Comparison of ENCODE assay signal across 16 cellular contexts in the genomic region with DNA sequence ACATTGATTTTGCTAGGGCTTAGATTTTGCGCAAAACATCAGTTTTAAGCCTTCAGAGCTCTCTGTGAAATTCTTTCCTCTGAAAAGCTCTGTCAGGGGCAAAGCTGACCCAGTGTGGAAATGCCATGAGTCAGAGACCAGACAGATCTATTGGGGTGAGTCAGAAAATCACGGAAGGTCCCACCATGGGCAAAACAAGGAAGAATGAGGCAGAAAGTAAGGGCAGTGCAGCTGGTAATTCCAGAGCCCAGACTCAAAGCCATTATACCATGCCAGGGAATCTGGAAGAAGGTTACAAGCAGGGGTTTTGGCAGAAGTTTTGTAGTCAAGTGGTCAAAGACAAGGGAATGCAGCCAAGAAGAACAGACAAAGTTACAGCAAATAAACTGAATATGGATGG.
DNase-seq lines count a peak whose midpoint lies in the region; ATAC-seq, FAIRE-seq and TF ChIP-seq lines count a peak whose summit lies in the region.
"Had no signal": no experiment of that assay in that cellular context is flagged by ENCODE, and none has a peak within 500 bp of the region (broad histone marks: within the 10 kb centered on the region; RNA-seq: fewer than 3 reads in every experiment).

No MANE protein-coding gene starts in this region.

- no peaks in the 10 kb centered on the region for H3K27me3 ChIP-seq in astrocyte (ENCODE audit: insufficient read depth, low read length)
- H3K27me3 ChIP-seq: esophagus squamous epithelium, sigmoid colon had no signal

- WGBS in A549 (ENCODE audit: missing lambda C conversion rate): 33% methylated on average over 2 of the region's 2 CpGs

- TF ChIP-seq CTCF in A549 (IDR thresholded peaks at IDR 0.05) (no peak), astrocyte (IDR thresholded peaks at IDR 0.05; ENCODE audit: insufficient read depth, low read depth, low read length) (no peak)

- TF ChIP-seq EP300 in A549 (IDR thresholded peaks at IDR 0.05): peak; percentile 29 to 42; a peak in 1 of 5 replicates

- H3K4me1 Mint-ChIP-seq in astrocyte (ENCODE audit: low read depth, unreplicated experiment): peaks cover 31% of the 10 kb centered on the region
- H3K4me1 Mint-ChIP-seq: IgD-negative memory B cell had no signal

- no peak overlapping the region for H3K4me3 ChIP-seq in A549
- H3K4me3 ChIP-seq in astrocyte (ENCODE audit: insufficient read depth, low read depth, low read length): no peak overlapping the region
- H3K4me3 ChIP-seq: esophagus squamous epithelium, sigmoid colon had no signal

- no peaks in the 10 kb centered on the region for H3K27me3 Mint-ChIP-seq in astrocyte (ENCODE audit: low read depth, unreplicated experiment)
- H3K27me3 Mint-ChIP-seq: IgD-negative memory B cell had no signal

- no peaks in the 10 kb centered on the region for H4K20me1 ChIP-seq in astrocyte (ENCODE audit: insufficient read depth, low read length)

- peaks cover 13% of the 10 kb centered on the region for H3K9me3 Mint-ChIP-seq in astrocyte (ENCODE audit: unreplicated experiment)

- H2AFZ ChIP-seq in astrocyte (ENCODE audit: low read depth, low read length): no peak overlapping the region

- no peak for FAIRE-seq in A549 (lab: Jason Lieb, UNC)
- peak; percentile 97 for FAIRE-seq in astrocyte (lab: Jason Lieb, UNC)
- no peak for FAIRE-seq in frontal cortex (lab: Jason Lieb, UNC)

- no peak overlapping the region for H3K4me3 Mint-ChIP-seq in astrocyte (ENCODE audit: unreplicated experiment)
- H3K4me3 Mint-ChIP-seq: IgD-negative memory B cell, mesothelial cell of epicardium had no signal

- CTCF ChIA-PET in A549 (lab: Yijun Ruan, JAX): interaction anchor here (0.5 to 1.3 kb wide), 2 partner anchors 31 to 33 kb away, joined by 3 to 4 read pairs; no protein-coding TSS in a partner anchor

- peak; percentile 12 to 17; a peak in 1 of 5 replicates for TF ChIP-seq RAD21 in A549 (conservative IDR thresholded peaks at IDR 0.05 in 1 of 2, IDR thresholded peaks at IDR 0.05 in 1 of 2)

- H3K36me3 Mint-ChIP-seq in astrocyte (ENCODE audit: low read depth, unreplicated experiment): peaks cover 4% of the 10 kb centered on the region
- H3K36me3 Mint-ChIP-seq: IgD-negative memory B cell had no signal

- TF ChIP-seq POLR2A in A549 (IDR thresholded peaks at IDR 0.05; ENCODE audit: low read length): no peak

- peak overlapping the region; percentile 98 for H3K27ac Mint-ChIP-seq in astrocyte (ENCODE audit: unreplicated experiment)
- H3K27ac Mint-ChIP-seq: IgD-negative memory B cell had no signal

- POLR2A ChIA-PET in A549 (lab: Yijun Ruan, JAX): interaction anchor here (1.0 kb wide), 1 partner anchor 37 kb away, joined by 3 read pairs; no protein-coding TSS in a partner anchor

- ATAC-seq in A549 (peak; percentile 84 to 97), GM18873 (IDR thresholded peaks at IDR 0.05; ENCODE audit: low FRiP score, unreplicated experiment) (no peak)

- peaks cover 37% of the 10 kb centered on the region for H3K4me1 ChIP-seq in A549
- H3K4me1 ChIP-seq in astrocyte (ENCODE audit: insufficient read depth, low read length): peaks cover 29% of the 10 kb centered on the region
- H3K4me1 ChIP-seq: esophagus squamous epithelium had no signal

- DNase-seq in A549 (ENCODE audit: low read depth in 1 of 2, low spot score in 1 of 2) (peak; percentile 36 to 70), HK-2 (ENCODE audit: unreplicated experiment) (peak; percentile 40), astrocyte (ENCODE audit: low read depth) (peak; percentile 99), iPS-NIHi7 (ENCODE audit: extremely low spot score) (peak; percentile 25), NCI-H1417 (lab: John Stamatoyannopoulos, UW) (no peak), NCI-H2171 (lab: John Stamatoyannopoulos, UW) (no peak), frontal cortex (ENCODE audit: low spot score in 2 of 2) (no peak)
- DNase-seq: AML-193, anterior cingulate cortex, esophagus squamous epithelium, NCI-H69, sigmoid colon, T-helper 1 cell had no signal

- H3K27ac ChIP-seq in A549 (peak overlapping the region; percentile 79 to 84), astrocyte (ENCODE audit: low read depth, low read length) (peak overlapping the region; percentile 93)
- H3K27ac ChIP-seq: esophagus squamous epithelium had no signal

- H3K79me2 ChIP-seq in astrocyte (ENCODE audit: insufficient read depth, low read length): no peaks in the 10 kb centered on the region

- H3K9ac ChIP-seq in astrocyte (ENCODE audit: low read length): peak overlapping the region; percentile 75

- H3K36me3 ChIP-seq in astrocyte (ENCODE audit: insufficient read depth, low read length): no peaks in the 10 kb centered on the region
- H3K36me3 ChIP-seq: esophagus squamous epithelium, sigmoid colon had no signal

- H3K4me2 ChIP-seq in A549 (peak overlapping the region; percentile 59), astrocyte (ENCODE audit: low read length) (peak overlapping the region; percentile 64)

- peaks cover 10% of the 10 kb centered on the region for H3K9me3 ChIP-seq in A549
- no peaks in the 10 kb centered on the region for H3K9me3 ChIP-seq in astrocyte (ENCODE audit: insufficient read depth, low read depth, low read length)
- H3K9me3 ChIP-seq: esophagus squamous epithelium, sigmoid colon had no signal

TF ChIP-seq in A549, 52 proteins besides CTCF, POLR2A, EP300 and RAD21:
- peak; percentile 45; the same call in 1 of the 2 replicates for TF ChIP-seq GATA3 (IDR thresholded peaks at IDR 0.05; ENCODE audit: borderline replicate concordance)
- no peak for TF ChIP-seq RNF2 (IDR thresholded peaks at IDR 0.05; ENCODE audit: borderline replicate concordance, low read depth)
- TF ChIP-seq JUNB (IDR thresholded peaks at IDR 0.05): peak; percentile 76
- TF ChIP-seq HOXA7 (CRISPR knock-in tag; IDR thresholded peaks at IDR 0.05): no peak
- TF ChIP-seq FOSL2 (IDR thresholded peaks at IDR 0.05): peak; percentile 66; the same call in 1 of the 2 replicates
- peak; percentile 88 for TF ChIP-seq FOSL2 (CRISPR knock-in tag; IDR thresholded peaks at IDR 0.05)
- peak; percentile 19 for TF ChIP-seq MAFK (IDR thresholded peaks at IDR 0.05; ENCODE audit: partially characterized antibody)
- 0 out of 5 replicates have a peak, but pooled peaks of 1 of the 2 experiments have one; percentile 22 for TF ChIP-seq JUN (IDR thresholded peaks at IDR 0.05)
- TF ChIP-seq KDM1A (IDR thresholded peaks at IDR 0.05; ENCODE audit: low read depth): no peak
- TF ChIP-seq BHLHE40 (IDR thresholded peaks at IDR 0.05; ENCODE audit: low read depth, low read length): no peak
- TF ChIP-seq CBX8 (IDR thresholded peaks at IDR 0.05): no peak
- TF ChIP-seq NFE2L2 (conservative IDR thresholded peaks at IDR 0.05; ENCODE audit: low read length): no peak
- TF ChIP-seq CBX2 (IDR thresholded peaks at IDR 0.05; ENCODE audit: borderline replicate concordance, low read depth): no peak
- 0 out of 4 replicates have a peak, but pooled peaks of 1 of the 2 experiments have one; percentile 36 for TF ChIP-seq CEBPB (IDR thresholded peaks at IDR 0.05)
TF ChIP-seq in A549: peak in this region for 6.

Comparison
In these comparisons a context has a peak if more than half of its experiments do, and no peak if none do; other contexts are left out.
1. DNase-seq: peak in A549 (2 of 2), HK-2 (single experiment), astrocyte (single experiment) and iPS-NIHi7 (single experiment); none in NCI-H1417 (0 of 3), NCI-H2171 (single experiment) and frontal cortex (0 of 2).